Comparison of ENCODE assay signal across 9 cellular contexts in genomic region chr20:48751871-48752270, GRCh38.
A peak's percentile ranks its signal among the peaks of the same experiment; 100 is the strongest.
DNase-seq lines count a peak whose midpoint lies in the region; ATAC-seq, FAIRE-seq and TF ChIP-seq lines count a peak whose summit lies in the region.
"Had no signal": no experiment of that assay in that cellular context is flagged by ENCODE, and none has a peak within 500 bp of the region (broad histone marks: within the 10 kb centered on the region; RNA-seq: fewer than 3 reads in every experiment).

No MANE protein-coding gene starts in this region.

- H3K4me2 ChIP-seq in GM12878 (ENCODE audit: control insufficient read depth, insufficient read depth), result peak overlapping the region; percentile 23

- peaks cover 46% of the 10 kb centered on the region for H3K4me1 ChIP-seq in GM12878 (ENCODE audit: control insufficient read depth, insufficient read depth, low read length)
- H3K4me1 ChIP-seq: right lobe of liver had no signal

- no TSS peak for BruUV-seq in GM12878 (replicated peaks; lab: Mats Ljungman, UMichigan)

- H3K36me3 ChIP-seq in GM12878 (ENCODE audit: control insufficient read depth in 2 of 2, insufficient read depth in 2 of 2, low read length in 1 of 2), result peaks cover 3 to 23% of the 10 kb centered on the region in 2 experiments; a peak in 2 of 4 replicates
- H3K36me3 ChIP-seq: right lobe of liver had no signal

- TF ChIP-seq RAD21 in GM12878 (IDR thresholded peaks at IDR 0.05; ENCODE audit: insufficient read depth, low read depth, low read length), result no peak

- peaks cover 83% of the 10 kb centered on the region for H3K79me2 ChIP-seq in GM12878 (ENCODE audit: control insufficient read depth, insufficient read depth, low read length)

- no peak for TF ChIP-seq CTCF in GM12878 (IDR thresholded peaks at IDR 0.05 in 2 of 3, conservative IDR thresholded peaks at IDR 0.05 in 1 of 3; ENCODE audit: control insufficient read depth in 2 of 3, extremely low read depth in 1 of 3, insufficient read depth in 1 of 3, low read depth in 3 of 3, low read length in 3 of 3)

- H3K36me3 Mint-ChIP-seq in IgD-negative memory B cell, result peaks cover 5% of the 10 kb centered on the region
- peaks cover 16% of the 10 kb centered on the region for H3K36me3 Mint-ChIP-seq in natural killer cell treated with Interleukin-12 subunit alpha and Interleukin-12 subunit beta and Interleukin-15 and Interleukin-18, amount 100 ng/mL, for 72 hours

- in situ Hi-C loops in GM12878 (cut with MboI), result no loop called here

- peak overlapping the region; percentile 47 to 86 (median 78) for H3K4me3 Mint-ChIP-seq in IgD-negative memory B cell
- H3K4me3 Mint-ChIP-seq in natural killer cell treated with Interleukin-12 subunit alpha and Interleukin-12 subunit beta and Interleukin-15 and Interleukin-18, amount 100 ng/mL, for 72 hours, result peak overlapping the region; percentile 74

- RAD21 ChIA-PET in GM12878 (lab: Charles Lee; ENCODE audit: unreplicated experiment), result interaction anchor here (1.3 to 1.4 kb wide), 2 partner anchors 12 to 42 kb away, joined by 3 read pairs; no protein-coding TSS in a partner anchor

- no peaks in the 10 kb centered on the region for H4K20me1 ChIP-seq in GM12878 (ENCODE audit: control insufficient read depth, insufficient read depth)

- H3K27ac Mint-ChIP-seq in IgD-negative memory B cell, result peak overlapping the region; percentile 39 to 93 (median 72)
- peak overlapping the region in 1 of 2 donors; percentile 84 for H3K27ac Mint-ChIP-seq in natural killer cell treated with Interleukin-12 subunit alpha and Interleukin-12 subunit beta and Interleukin-15 and Interleukin-18, amount 100 ng/mL, for 72 hours

- WGBS in GM12878 (ENCODE audit: insufficient coverage, insufficient replicate concordance, low lambda C conversion rate, missing lambda C conversion rate), result 11% methylated on average over 4 of the region's 4 CpGs

- H3K4me1 Mint-ChIP-seq in IgD-negative memory B cell, result peaks cover 57 to 89% (median 73%) of the 10 kb centered on the region in 3 donors
- H3K4me1 Mint-ChIP-seq in natural killer cell treated with Interleukin-12 subunit alpha and Interleukin-12 subunit beta and Interleukin-15 and Interleukin-18, amount 100 ng/mL, for 72 hours (ENCODE audit: low read depth in 2 of 2), result peaks cover 67 to 70% of the 10 kb centered on the region in 2 donors

- H2AFZ ChIP-seq in GM12878 (ENCODE audit: control insufficient read depth, low read depth, low read length), result no peak overlapping the region

- H3K9me3 ChIP-seq in GM12878 (replicated peaks; ENCODE audit: control insufficient read depth, insufficient read depth, low read length), result peaks cover 12% of the 10 kb centered on the region
- H3K9me3 ChIP-seq: right lobe of liver had no signal

- no peak for TF ChIP-seq EP300 in GM12878 (IDR thresholded peaks at IDR 0.05; ENCODE audit: borderline replicate concordance in 1 of 2, control insufficient read depth in 1 of 2, low read depth in 2 of 2, low read length in 2 of 2)

- no peaks in the 10 kb centered on the region for H3K27me3 Mint-ChIP-seq in IgD-negative memory B cell
- no peaks in the 10 kb centered on the region for H3K27me3 Mint-ChIP-seq in natural killer cell treated with Interleukin-12 subunit alpha and Interleukin-12 subunit beta and Interleukin-15 and Interleukin-18, amount 100 ng/mL, for 72 hours

- no peak overlapping the region for H3K4me3 ChIP-seq in GM12878
- H3K4me3 ChIP-seq: lung, right lobe of liver had no signal

- no peak overlapping the region for H3K9ac ChIP-seq in GM12878 (ENCODE audit: control insufficient read depth, insufficient read depth, low read length)

- FAIRE-seq in GM12891 (lab: Jason Lieb, UNC) (peak; percentile 38), GM12878 (lab: Jason Lieb, UNC) (no peak)

- intact Hi-C loops in GM12878 (cut with micrococcal nuclease; ENCODE audit: unreplicated experiment), result no loop called here

- SMC1A ChIA-PET in GM12878 (lab: Charles Lee; ENCODE audit: uncharacterized antibody, unreplicated experiment), result interaction anchor here (1.0 to 1.6 kb wide), 8 partner anchors 9 to 153 kb away, joined by 3 to 7 read pairs (median 4); no protein-coding TSS in a partner anchor

- TF ChIP-seq POLR2A in GM12891 (IDR thresholded peaks at IDR 0.05; ENCODE audit: low read depth, low read length) (no peak), GM12878 (IDR thresholded peaks at IDR 0.05; ENCODE audit: low read depth, low read length) (no peak)

- DNase-seq in GM12891 (ENCODE audit: insufficient read length, low spot score) (no peak), GM12878 (ENCODE audit: low read depth, low spot score) (no peak), NOMO-1 (lab: John Stamatoyannopoulos, UW; ENCODE audit: unreplicated experiment in 2 of 2) (no peak)
- no peak for DNase-seq in natural killer cell treated with Interleukin-12 subunit alpha and Interleukin-12 subunit beta and Interleukin-15 and Interleukin-18, amount 100 ng/mL, for 72 hours (ENCODE audit: low spot score)

- H3K9me3 Mint-ChIP-seq in IgD-negative memory B cell, result peaks cover 0 to 9% (median 2%) of the 10 kb centered on the region in 3 donors
- no peaks in the 10 kb centered on the region for H3K9me3 Mint-ChIP-seq in natural killer cell treated with Interleukin-12 subunit alpha and Interleukin-12 subunit beta and Interleukin-15 and Interleukin-18, amount 100 ng/mL, for 72 hours

- ATAC-seq in GM12878, result peak; percentile 57
- ATAC-seq in natural killer cell treated with Interleukin-12 subunit alpha and Interleukin-12 subunit beta and Interleukin-15 and Interleukin-18, amount 100 ng/mL, for 72 hours, result no peak
- no peak for ATAC-seq in HG03469 (IDR thresholded peaks at IDR 0.05; ENCODE audit: unreplicated experiment)
- no peak for ATAC-seq in HG02840 (IDR thresholded peaks at IDR 0.05; ENCODE audit: low FRiP score, unreplicated experiment)

- peak overlapping the region; percentile 74 for H3K27ac ChIP-seq in GM12878 (ENCODE audit: control insufficient read depth, insufficient read depth)

- POLR2A ChIA-PET in GM12878 (lab: Charles Lee), result interaction anchor here (1.7 kb wide), 1 partner anchor 11 kb away, joined by 5 read pairs; no protein-coding TSS in a partner anchor

- CTCF ChIA-PET in GM12878 (lab: Yijun Ruan, JAX), result interaction anchor here (1.1 kb wide), 1 partner anchor 11 kb away, joined by 3 read pairs; no protein-coding TSS in a partner anchor

- H3K27me3 ChIP-seq in GM12878 (replicated peaks in 1 of 2; ENCODE audit: control insufficient read depth in 2 of 2, insufficient read depth in 2 of 2, low read length in 1 of 2), result no peaks in the 10 kb centered on the region
- H3K27me3 ChIP-seq: right lobe of liver had no signal

TF ChIP-seq in GM12891, 5 proteins besides CTCF, POLR2A, EP300 and RAD21:
- TF ChIP-seq PAX5 (IDR thresholded peaks at IDR 0.05; ENCODE audit: insufficient read depth, low read length, severe bottlenecking), result no peak
- TF ChIP-seq POU2F2 (IDR thresholded peaks at IDR 0.05; ENCODE audit: low read depth, low read length), result peak; percentile 91; the same call in 1 of the 2 replicates
- no peak for TF ChIP-seq SPI1 (IDR thresholded peaks at IDR 0.05; ENCODE audit: low read depth, low read length)
TF ChIP-seq in GM12891: peak in this region for 1.

TF ChIP-seq in GM12878, 131 proteins besides CTCF, POLR2A, EP300 and RAD21:
- TF ChIP-seq SUPT20H (IDR thresholded peaks at IDR 0.05; ENCODE audit: borderline replicate concordance, control insufficient read depth, low read depth, low read length) (no peak), POU2F2 (IDR thresholded peaks at IDR 0.05; ENCODE audit: borderline replicate concordance, low read depth, low read length) (peak; percentile 72; the same call in 2 of the 3 replicates)
